Comparison of ENCODE assay signal across 19 cellular contexts in the genomic region with DNA sequence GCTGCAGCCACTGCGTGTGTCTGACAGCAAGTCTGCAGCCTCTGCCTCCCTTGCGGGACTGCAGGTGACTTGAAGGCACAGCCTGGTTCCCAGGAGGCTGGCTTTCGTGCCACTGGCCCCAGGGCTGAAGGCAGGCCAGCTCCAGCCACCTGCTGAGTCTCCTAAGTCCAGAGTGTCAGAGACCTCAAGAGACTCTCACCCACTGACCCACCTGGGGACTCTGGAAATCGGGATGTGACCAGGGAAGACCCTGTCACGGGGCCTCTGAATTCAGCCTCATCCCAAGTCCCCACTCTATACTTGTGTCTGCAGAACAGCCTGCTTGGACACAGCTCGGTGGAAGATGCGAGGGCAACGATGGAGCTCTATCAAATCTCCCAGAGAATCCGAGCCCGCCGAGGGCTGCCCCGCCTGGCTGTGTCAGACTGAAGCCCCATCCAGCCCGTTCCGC. TPM values are rescaled to one million over a fixed set of nuclear protein-coding genes. Genes with fewer than 3 reads are reported as not detected.
DNase-seq lines count a peak whose midpoint lies in the region; ATAC-seq lines count a peak whose summit lies in the region.
"Had no signal": no experiment of that assay in that cellular context is flagged by ENCODE, and none has a peak within 500 bp of the region (broad histone marks: within the 10 kb centered on the region; RNA-seq: fewer than 3 reads in every experiment).

No MANE protein-coding gene starts in this region.

- no peak for ATAC-seq in activated CD8-positive, alpha-beta memory T cell treated with anti-CD3 and anti-CD28 coated beads, Interleukin-2, amount 10 ng/mL, durations not matched to agents 7 days and 5 days
- no peak for ATAC-seq in memory B cell (ENCODE audit: low read depth)
- ATAC-seq in stimulated activated naive B cell treated with anti-CD40 and anti-IgM and Interleukin-4, amounts not matched to agents 10 μg/mL and 1 μg/mL and 100 μg/mL, for 72 hours (replicated peaks): no peak
- ATAC-seq: esophagus mucosa, upper lobe of right lung had no signal

- H3K27me3 Mint-ChIP-seq in activated CD8-positive, alpha-beta memory T cell treated with anti-CD3 and anti-CD28 coated beads, Interleukin-2, amount 10 ng/mL, durations not matched to agents 7 days and 5 days: no peaks in the 10 kb centered on the region
- no peaks in the 10 kb centered on the region for H3K27me3 Mint-ChIP-seq in memory B cell
- no peaks in the 10 kb centered on the region for H3K27me3 Mint-ChIP-seq in stimulated activated naive B cell treated with anti-CD40 and anti-IgM and Interleukin-4, amounts not matched to agents 10 μg/mL and 1 μg/mL and 100 μg/mL, for 72 hours
- H3K27me3 Mint-ChIP-seq: activated CD4-positive, alpha-beta memory T cell treated with anti-CD3 and anti-CD28 coated beads, Interleukin-2, amount 10 ng/mL, durations not matched to agents 7 days and 5 days; activated naive CD4-positive, alpha-beta T cell treated with anti-CD3 and anti-CD28 coated beads, Interleukin-2, amount 10 ng/mL, durations not matched to agents 7 days and 5 days had no signal

- peaks cover 13% of the 10 kb centered on the region for H3K4me1 Mint-ChIP-seq in activated CD8-positive, alpha-beta memory T cell treated with anti-CD3 and anti-CD28 coated beads, Interleukin-2, amount 10 ng/mL, durations not matched to agents 7 days and 5 days
- peaks cover 43% of the 10 kb centered on the region for H3K4me1 Mint-ChIP-seq in memory B cell
- H3K4me1 Mint-ChIP-seq in stimulated activated naive B cell treated with anti-CD40 and anti-IgM and Interleukin-4, amounts not matched to agents 10 μg/mL and 1 μg/mL and 100 μg/mL, for 72 hours: peaks cover 57 to 90% of the 10 kb centered on the region in 2 donors

- CTCF ChIA-PET in activated CD8-positive, alpha-beta memory T cell treated with anti-CD3 and anti-CD28 coated beads, Interleukin-2, amount 10 ng/mL, durations not matched to agents 7 days and 5 days (lab: Charles Lee): interaction anchor here (1.6 kb wide), 1 partner anchor 179 kb away, joined by 4 read pairs; no protein-coding TSS in a partner anchor

- no peak overlapping the region for H3K4me3 Mint-ChIP-seq in activated CD8-positive, alpha-beta memory T cell treated with anti-CD3 and anti-CD28 coated beads, Interleukin-2, amount 10 ng/mL, durations not matched to agents 7 days and 5 days
- H3K4me3 Mint-ChIP-seq in memory B cell: no peak overlapping the region
- no peak overlapping the region for H3K4me3 Mint-ChIP-seq in stimulated activated naive B cell treated with anti-CD40 and anti-IgM and Interleukin-4, amounts not matched to agents 10 μg/mL and 1 μg/mL and 100 μg/mL, for 72 hours
- H3K4me3 Mint-ChIP-seq: activated CD4-positive, alpha-beta memory T cell treated with anti-CD3 and anti-CD28 coated beads, Interleukin-2, amount 10 ng/mL, durations not matched to agents 7 days and 5 days; activated naive CD4-positive, alpha-beta T cell treated with anti-CD3 and anti-CD28 coated beads, Interleukin-2, amount 10 ng/mL, durations not matched to agents 7 days and 5 days had no signal

- no peak overlapping the region for H3K27ac Mint-ChIP-seq in activated CD8-positive, alpha-beta memory T cell treated with anti-CD3 and anti-CD28 coated beads, Interleukin-2, amount 10 ng/mL, durations not matched to agents 7 days and 5 days
- H3K27ac Mint-ChIP-seq in memory B cell: peak overlapping the region; percentile 94
- H3K27ac Mint-ChIP-seq in stimulated activated naive B cell treated with anti-CD40 and anti-IgM and Interleukin-4, amounts not matched to agents 10 μg/mL and 1 μg/mL and 100 μg/mL, for 72 hours: peak overlapping the region; percentile 72
- H3K27ac Mint-ChIP-seq: activated CD4-positive, alpha-beta memory T cell treated with anti-CD3 and anti-CD28 coated beads, Interleukin-2, amount 10 ng/mL, durations not matched to agents 7 days and 5 days; activated naive CD4-positive, alpha-beta T cell treated with anti-CD3 and anti-CD28 coated beads, Interleukin-2, amount 10 ng/mL, durations not matched to agents 7 days and 5 days had no signal

- no peaks in the 10 kb centered on the region for H3K9me3 Mint-ChIP-seq in activated CD8-positive, alpha-beta memory T cell treated with anti-CD3 and anti-CD28 coated beads, Interleukin-2, amount 10 ng/mL, durations not matched to agents 7 days and 5 days (ENCODE audit: low read depth)
- no peaks in the 10 kb centered on the region for H3K9me3 Mint-ChIP-seq in memory B cell
- no peaks in the 10 kb centered on the region for H3K9me3 Mint-ChIP-seq in stimulated activated naive B cell treated with anti-CD40 and anti-IgM and Interleukin-4, amounts not matched to agents 10 μg/mL and 1 μg/mL and 100 μg/mL, for 72 hours
- H3K9me3 Mint-ChIP-seq: activated CD4-positive, alpha-beta memory T cell treated with anti-CD3 and anti-CD28 coated beads, Interleukin-2, amount 10 ng/mL, durations not matched to agents 7 days and 5 days; activated naive CD4-positive, alpha-beta T cell treated with anti-CD3 and anti-CD28 coated beads, Interleukin-2, amount 10 ng/mL, durations not matched to agents 7 days and 5 days had no signal

- DNase-seq in activated CD8-positive, alpha-beta memory T cell treated with anti-CD3 and anti-CD28 coated beads for 24 hours: peak; percentile 56
- DNase-seq in activated CD8-positive, alpha-beta memory T cell treated with anti-CD3 and anti-CD28 coated beads, Interleukin-2, amount 50 U/mL, for 4 hours: no peak
- DNase-seq in activated CD8-positive, alpha-beta memory T cell treated with anti-CD3 and anti-CD28 coated beads, Interleukin-2, amount 10 ng/mL, durations not matched to agents 7 days and 5 days: peak; percentile 38
- DNase-seq in memory B cell (ENCODE audit: low spot score in 2 of 2): no peak
- DNase-seq in stimulated activated naive B cell treated with anti-CD40 and anti-IgM and Interleukin-4, amounts not matched to agents 10 μg/mL and 1 μg/mL and 100 μg/mL, for 72 hours: no peak
- no peak for DNase-seq in NK-92 (lab: John Stamatoyannopoulos, UW; ENCODE audit: unreplicated experiment)
- DNase-seq in inferior parietal cortex (ENCODE audit: extremely low spot score): no peak
- no peak for DNase-seq in superior temporal gyrus (ENCODE audit: extremely low spot score)
- DNase-seq: activated CD4-positive, alpha-beta memory T cell treated with anti-CD3 and anti-CD28 coated beads, Interleukin-2, amount 10 ng/mL, durations not matched to agents 7 days and 5 days; activated naive CD4-positive, alpha-beta T cell treated with anti-CD3 and anti-CD28 coated beads, Interleukin-2, amount 10 ng/mL, durations not matched to agents 7 days and 5 days; cerebellar nuclear complex; NCI-H1105; NCI-H2081; NCI-H446; SHP77; stimulated activated CD4-positive, alpha-beta T cell treated with anti-CD3 and anti-CD28 coated beads, Interleukin-4, amount 100 ng/mL, for 24 hours; upper lobe of right lung had no signal

- peaks cover 31% of the 10 kb centered on the region for H3K36me3 Mint-ChIP-seq in activated CD8-positive, alpha-beta memory T cell treated with anti-CD3 and anti-CD28 coated beads, Interleukin-2, amount 10 ng/mL, durations not matched to agents 7 days and 5 days
- H3K36me3 Mint-ChIP-seq in memory B cell: peaks cover 8% of the 10 kb centered on the region
- H3K36me3 Mint-ChIP-seq in stimulated activated naive B cell treated with anti-CD40 and anti-IgM and Interleukin-4, amounts not matched to agents 10 μg/mL and 1 μg/mL and 100 μg/mL, for 72 hours: peaks cover 11 to 21% of the 10 kb centered on the region in 2 donors

RNA-seq across cellular contexts. Expression of gene ISG20, which starts 16.3 kb away (rescaled TPM):
- 100 to 1,000 TPM; 155 to 379 TPM for total RNA-seq in activated CD8-positive, alpha-beta memory T cell treated with anti-CD3 and anti-CD28 coated beads, Interleukin-2, amount 10 ng/mL, durations not matched to agents 7 days and 5 days
- total RNA-seq: frontal cortex had no signal

RNA-seq across cellular contexts. Expression of gene AEN, which starts 34.0 kb away (rescaled TPM):
- total RNA-seq in activated CD8-positive, alpha-beta memory T cell treated with anti-CD3 and anti-CD28 coated beads, Interleukin-2, amount 10 ng/mL, durations not matched to agents 7 days and 5 days: 10 to 100 TPM; 55.7 to 57.4 TPM

Comparison
In these comparisons a context has a peak if more than half of its experiments do, and no peak if none do; other contexts are left out.
1. DNase-seq: peak in activated CD8-positive, alpha-beta memory T cell treated with anti-CD3 and anti-CD28 coated beads for 24 hours (single experiment) and activated CD8-positive, alpha-beta memory T cell treated with anti-CD3 and anti-CD28 coated beads, Interleukin-2, amount 10 ng/mL, durations not matched to agents 7 days and 5 days (single experiment); none in activated CD8-positive, alpha-beta memory T cell treated with anti-CD3 and anti-CD28 coated beads, Interleukin-2, amount 50 U/mL, for 4 hours (single experiment), memory B cell (0 of 2), stimulated activated naive B cell treated with anti-CD40 and anti-IgM and Interleukin-4, amounts not matched to agents 10 μg/mL and 1 μg/mL and 100 μg/mL, for 72 hours (single experiment), NK-92 (single experiment), inferior parietal cortex (single experiment) and superior temporal gyrus (single experiment).